In genomic region chr15:95328559-95328958, GRCh38 we compare ENCODE assay signal across 15 cellular contexts.
"Had no signal": no experiment of that assay in that cellular context is flagged by ENCODE, and none has a peak within 500 bp of the region (broad histone marks: within the 10 kb centered on the region; RNA-seq: fewer than 3 reads in every experiment).

No MANE protein-coding gene starts in this region.

- ATAC-seq: activated T-helper 17 cell treated with anti-CD3 and anti-CD28 coated beads, Interleukin-2, amount 50 U/mL, for 72 hours; foreskin keratinocyte; left colon; T-cell had no signal

- H3K27ac ChIP-seq: ascending aorta, foreskin keratinocyte, neutrophil, SK-N-MC, VCaP had no signal

- H3K9me3 Mint-ChIP-seq: activated T-helper 17 cell treated with anti-CD3 and anti-CD28 coated beads, Interleukin-2, amount 50 U/mL, for 72 hours; T-cell had no signal

- DNase-seq: activated CD4-positive, alpha-beta T cell treated with anti-CD3 and anti-CD28 coated beads, Interleukin-2, amount 50 U/mL, for 48 hours; activated naive CD4-positive, alpha-beta T cell treated with Interleukin-2 at 50 U/mL for 16 hours; foreskin keratinocyte; head of caudate nucleus; left colon; stomach; T-cell; T1000; trophoblast cell had no signal

- H3K4me3 Mint-ChIP-seq: activated T-helper 17 cell treated with anti-CD3 and anti-CD28 coated beads, Interleukin-2, amount 50 U/mL, for 72 hours; T-cell had no signal

- H3K4me1 ChIP-seq: breast epithelium, foreskin keratinocyte had no signal

- H3K4me1 Mint-ChIP-seq: activated T-helper 17 cell treated with anti-CD3 and anti-CD28 coated beads, Interleukin-2, amount 50 U/mL, for 72 hours had no signal

- H3K9me3 ChIP-seq: ascending aorta, breast epithelium, neutrophil, stomach had no signal

- H3K27ac Mint-ChIP-seq: activated T-helper 17 cell treated with anti-CD3 and anti-CD28 coated beads, Interleukin-2, amount 50 U/mL, for 72 hours; T-cell had no signal

- H3K4me3 ChIP-seq: SK-N-MC, stomach had no signal

- H3K36me3 ChIP-seq: ascending aorta, breast epithelium, neutrophil, stomach had no signal

- H3K36me3 Mint-ChIP-seq: T-cell had no signal

- H3K27me3 ChIP-seq: ascending aorta had no signal
